In genomic region chr17:40100669-40101366, GRCh38 we compare ENCODE assay signal across 8 cellular contexts. TPM values are rescaled to one million over a fixed set of nuclear protein-coding genes. Genes with fewer than 3 reads are reported as not detected.
DNase-seq lines count a peak whose midpoint lies in the region; ATAC-seq and TF ChIP-seq lines count a peak whose summit lies in the region.

No MANE protein-coding gene starts in this region.

- peak overlapping the region; percentile 89 for H3K4me3 Mint-ChIP-seq in nephron progenitor cell

- no peaks in the 10 kb centered on the region for H3K27me3 ChIP-seq in SJCRH30

- peak; percentile 37 for ATAC-seq in GM18907 (IDR thresholded peaks at IDR 0.05; ENCODE audit: unreplicated experiment)

- H3K4me1 Mint-ChIP-seq in nephron progenitor cell: peaks cover 89% of the 10 kb centered on the region

- peaks cover 8% of the 10 kb centered on the region for H3K27me3 Mint-ChIP-seq in nephron progenitor cell (ENCODE audit: low read depth, poor library complexity)

- H3K36me3 Mint-ChIP-seq in nephron progenitor cell (ENCODE audit: low read depth): peaks cover 13% of the 10 kb centered on the region

- no peaks in the 10 kb centered on the region for H3K9me3 ChIP-seq in SJCRH30 (replicated peaks)

- no peak for TF ChIP-seq CTCF in foreskin fibroblast (IDR thresholded peaks at IDR 0.05; ENCODE audit: low read depth, low read length)
- TF ChIP-seq CTCF in nephron progenitor cell (IDR thresholded peaks at IDR 0.05): no peak

- H3K4me3 ChIP-seq in SJCRH30 (peak overlapping the region; percentile 56), foreskin fibroblast (ENCODE audit: low read depth in 1 of 2, low read length in 2 of 2) (peak overlapping the region; percentile 78 to 100)

- peak overlapping the region; percentile 72 for H3K27ac ChIP-seq in SJCRH30

- DNase-seq in A172 (ENCODE audit: low spot score): peak; percentile 98
- DNase-seq in NAMALWA (ENCODE audit: low spot score): peak; percentile 97
- DNase-seq in SJCRH30: peak; percentile 96
- DNase-seq in activated naive CD4-positive, alpha-beta T cell (lab: John Stamatoyannopoulos, UW): peak; percentile 66 to 84 (median 72)
- DNase-seq in foreskin fibroblast: peak; percentile 99 to 100
- peak; percentile 93 for DNase-seq in nephron progenitor cell
- peak; percentile 90 for DNase-seq in stimulated activated naive CD4-positive, alpha-beta T cell treated with Interleukin-2 at 50 U/mL for 16 hours (lab: John Stamatoyannopoulos, UW)

- no peaks in the 10 kb centered on the region for H3K36me3 ChIP-seq in SJCRH30

- H3K9me3 Mint-ChIP-seq in nephron progenitor cell: no peaks in the 10 kb centered on the region

- H3K4me1 ChIP-seq in SJCRH30: peaks cover 22% of the 10 kb centered on the region

- H3K27ac Mint-ChIP-seq in nephron progenitor cell: peak overlapping the region; percentile 87

RNA-seq across cellular contexts. Expression of gene NR1D1, which starts 0.4 kb away (rescaled TPM):
- 1.1 and 2.2 TPM in 2 replicates for total RNA-seq in A172 (2014; rRNA removed; shearing (Covaris generic))
- 1.0 and 1.4 TPM in 2 replicates for total RNA-seq in SJCRH30 (2014; rRNA removed; shearing (Covaris generic))

RNA-seq across cellular contexts. Expression of gene MSL1, which starts 21.0 kb away (rescaled TPM):
- total RNA-seq in A172 (2014; rRNA removed; shearing (Covaris generic)): 61.3 and 64.3 TPM in 2 replicates
- total RNA-seq in SJCRH30 (2014; rRNA removed; shearing (Covaris generic)): 72.9 and 76.1 TPM in 2 replicates

RNA-seq across cellular contexts. Expression of gene THRA, which starts 38.1 kb away (rescaled TPM):
- 14.5 and 17.8 TPM in 2 replicates for total RNA-seq in A172 (2014; rRNA removed; shearing (Covaris generic))
- 13.3 and 14.4 TPM in 2 replicates for total RNA-seq in SJCRH30 (2014; rRNA removed; shearing (Covaris generic))

RNA-seq across cellular contexts. Expression of gene CASC3, which starts 39.5 kb away (rescaled TPM):
- total RNA-seq in A172 (2014; rRNA removed; shearing (Covaris generic)): 44.5 and 50.1 TPM in 2 replicates
- total RNA-seq in SJCRH30 (2014; rRNA removed; shearing (Covaris generic)): 53.8 and 58.5 TPM in 2 replicates

RNA-seq across cellular contexts. Expression of gene MED24, which starts 46.6 kb away (rescaled TPM):
- 46.5 and 67.3 TPM in 2 replicates for total RNA-seq in A172 (2014; rRNA removed; shearing (Covaris generic))
- 41.8 and 55.0 TPM in 2 replicates for total RNA-seq in SJCRH30 (2014; rRNA removed; shearing (Covaris generic))

Comparison
In these comparisons a context has a peak if more than half of its experiments do, and no peak if none do; other contexts are left out.
1. Peak in every context shown above with its lines: DNase-seq, ATAC-seq, H3K4me3 ChIP-seq and H3K27ac ChIP-seq.